ENCODE assay signal across 8 cellular contexts in the genomic region with DNA sequence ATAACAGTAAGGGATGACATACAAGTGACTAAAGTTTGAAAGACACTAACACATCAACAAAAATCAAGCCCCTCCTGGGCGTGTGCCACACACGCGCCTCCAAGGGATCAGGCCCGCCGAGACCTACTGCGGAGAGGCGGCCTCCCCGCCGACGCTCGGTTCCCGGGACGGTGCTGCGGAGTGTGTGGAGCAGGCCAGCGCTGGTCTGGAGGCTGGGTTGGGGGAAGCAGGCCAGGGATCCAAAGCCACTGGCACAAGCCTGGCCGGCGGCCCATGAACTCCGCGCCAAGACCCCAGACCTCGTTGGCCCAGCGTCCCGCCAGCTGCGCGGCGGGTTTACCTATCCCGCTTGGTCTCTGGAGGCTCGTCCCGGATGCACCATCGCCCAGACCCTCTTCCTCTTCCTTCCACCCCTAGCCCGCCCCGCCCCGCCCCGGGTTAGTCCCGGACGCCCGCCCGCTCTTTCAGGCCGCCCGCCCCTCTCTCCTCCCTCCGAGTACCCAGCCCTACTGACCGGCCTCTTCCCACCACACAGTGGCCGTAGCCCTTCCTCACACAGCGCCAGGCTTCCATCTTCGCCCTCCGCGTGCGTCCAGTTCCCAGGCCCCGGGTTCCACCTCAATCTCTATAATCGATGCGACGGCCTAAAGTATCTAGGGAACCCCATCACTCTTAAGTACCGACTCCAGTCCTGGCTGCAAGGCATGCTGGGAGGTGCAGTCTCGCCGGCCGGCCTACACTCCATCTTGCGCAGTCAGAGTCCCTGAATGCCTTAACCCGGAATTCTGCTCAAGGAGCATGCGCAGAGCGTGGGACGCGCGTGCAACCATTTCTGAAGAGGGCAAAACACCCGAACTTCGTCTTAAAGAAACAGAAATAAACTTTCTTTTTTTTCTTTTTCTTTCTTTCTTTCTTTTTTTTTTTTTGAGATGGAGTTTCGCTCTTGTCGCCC. TPM values are rescaled to one million over a fixed set of nuclear protein-coding genes. Genes with fewer than 3 reads are reported as not detected.
A peak's percentile ranks its signal among the peaks of the same experiment; 100 is the strongest.
DNase-seq lines count a peak whose midpoint lies in the region; ATAC-seq and TF ChIP-seq lines count a peak whose summit lies in the region.

Gene ANGEL2 (minus strand): TSS at position 769 of the 952 bp plus-strand sequence. CDS start 196 bp downstream, at position 573.

- H3K4me1 ChIP-seq in mucosa of rectum (ENCODE audit: control insufficient read depth in 2 of 2, insufficient read depth in 2 of 2, low read length in 2 of 2) = peaks cover 0 to 3% of the 10 kb centered on the region in 2 donors

- H3K27me3 Mint-ChIP-seq in activated T-cell treated with anti-CD3 and anti-CD28 coated beads, Interleukin-2, amount 50 U/mL, for 24 hours = no peaks in the 10 kb centered on the region

- H3K9ac ChIP-seq in mucosa of rectum (ENCODE audit: low read depth in 1 of 2, low read length in 2 of 2) = peak within 1 kb of the TSS; percentile 83 to 90

- H3K4me3 Mint-ChIP-seq in activated T-cell treated with anti-CD3 and anti-CD28 coated beads, Interleukin-2, amount 50 U/mL, for 24 hours = peak within 1 kb of the TSS; percentile 99

- H3K9me3 Mint-ChIP-seq in activated T-cell treated with anti-CD3 and anti-CD28 coated beads, Interleukin-2, amount 50 U/mL, for 24 hours = no peaks in the 10 kb centered on the region

- H3K36me3 Mint-ChIP-seq in activated T-cell treated with anti-CD3 and anti-CD28 coated beads, Interleukin-2, amount 50 U/mL, for 24 hours (ENCODE audit: low read depth) = peaks cover 47% of the 10 kb centered on the region

- peak; percentile 55 for TF ChIP-seq POLR2A in erythroblast (IDR thresholded peaks at IDR 0.05; ENCODE audit: low read length)

- H3K27ac ChIP-seq in mucosa of rectum (ENCODE audit: low read depth in 2 of 2, low read length in 2 of 2) = peak within 1 kb of the TSS; percentile 83 to 92

- in situ Hi-C loops in KBM-7 (cut with MboI; ENCODE audit: low pct_unique_long_range_greater_than_20kb, low sequenced_read_pairs) = no loop called here

- DNase-seq in DMS153 treated with DMSO at 0.1 percent for 48 hours (lab: John Stamatoyannopoulos, UW; ENCODE audit: unreplicated experiment) = peak; percentile 99
- peak; percentile 97 for DNase-seq in KBM-7
- peak; percentile 94 for DNase-seq in activated T-cell treated with anti-CD3 and anti-CD28 coated beads, Interleukin-2, amount 50 U/mL, for 24 hours
- DNase-seq in erythroblast (lab: John Stamatoyannopoulos, UW) = peak; percentile 98
- DNase-seq in stimulated activated CD8-positive, alpha-beta memory T cell treated with anti-CD3 and anti-CD28 coated beads, Interleukin-4, amount 100 ng/mL, for 48 hours = peak; percentile 95

- peak; percentile 95 for ATAC-seq in GM21717 (IDR thresholded peaks at IDR 0.05; ENCODE audit: unreplicated experiment)

- peak within 1 kb of the TSS; percentile 100 for H3K27ac Mint-ChIP-seq in activated T-cell treated with anti-CD3 and anti-CD28 coated beads, Interleukin-2, amount 50 U/mL, for 24 hours

- H3K36me3 ChIP-seq in mucosa of rectum (ENCODE audit: control insufficient read depth in 2 of 2, insufficient read depth in 2 of 2, low read length in 2 of 2) = peaks cover 0 to 10% of the 10 kb centered on the region in 2 donors

- H3K4me1 Mint-ChIP-seq in activated T-cell treated with anti-CD3 and anti-CD28 coated beads, Interleukin-2, amount 50 U/mL, for 24 hours (ENCODE audit: low read depth) = peaks cover 32% of the 10 kb centered on the region

- H3K9me3 ChIP-seq in mucosa of rectum (ENCODE audit: control insufficient read depth in 2 of 2, low read length in 2 of 2) = no peaks in the 10 kb centered on the region

- H3K4me3 ChIP-seq in mucosa of rectum (ENCODE audit: low read length in 2 of 2) = peak within 1 kb of the TSS; percentile 88 to 93

- no peaks in the 10 kb centered on the region for H3K27me3 ChIP-seq in mucosa of rectum (ENCODE audit: control insufficient read depth in 2 of 2, insufficient read depth in 2 of 2, low read length in 2 of 2)

TF ChIP-seq in PFSK-1, 5 proteins besides CTCF, POLR2A, EP300 and RAD21:
- peak; percentile 69; the same call in 1 of the 2 replicates for TF ChIP-seq TAF1 (IDR thresholded peaks at IDR 0.05; ENCODE audit: borderline replicate concordance, insufficient read depth, low read length)
- peak; percentile 95 for TF ChIP-seq POLR2AphosphoS5 (IDR thresholded peaks at IDR 0.05; ENCODE audit: low read depth, low read length)
- TF ChIP-seq FOXP2 (optimal IDR thresholded peaks at IDR 0.05; ENCODE audit: borderline replicate concordance, extremely low read depth, extremely low read length, insufficient read depth) = peak; percentile 25
- TF ChIP-seq, protein P1, sequence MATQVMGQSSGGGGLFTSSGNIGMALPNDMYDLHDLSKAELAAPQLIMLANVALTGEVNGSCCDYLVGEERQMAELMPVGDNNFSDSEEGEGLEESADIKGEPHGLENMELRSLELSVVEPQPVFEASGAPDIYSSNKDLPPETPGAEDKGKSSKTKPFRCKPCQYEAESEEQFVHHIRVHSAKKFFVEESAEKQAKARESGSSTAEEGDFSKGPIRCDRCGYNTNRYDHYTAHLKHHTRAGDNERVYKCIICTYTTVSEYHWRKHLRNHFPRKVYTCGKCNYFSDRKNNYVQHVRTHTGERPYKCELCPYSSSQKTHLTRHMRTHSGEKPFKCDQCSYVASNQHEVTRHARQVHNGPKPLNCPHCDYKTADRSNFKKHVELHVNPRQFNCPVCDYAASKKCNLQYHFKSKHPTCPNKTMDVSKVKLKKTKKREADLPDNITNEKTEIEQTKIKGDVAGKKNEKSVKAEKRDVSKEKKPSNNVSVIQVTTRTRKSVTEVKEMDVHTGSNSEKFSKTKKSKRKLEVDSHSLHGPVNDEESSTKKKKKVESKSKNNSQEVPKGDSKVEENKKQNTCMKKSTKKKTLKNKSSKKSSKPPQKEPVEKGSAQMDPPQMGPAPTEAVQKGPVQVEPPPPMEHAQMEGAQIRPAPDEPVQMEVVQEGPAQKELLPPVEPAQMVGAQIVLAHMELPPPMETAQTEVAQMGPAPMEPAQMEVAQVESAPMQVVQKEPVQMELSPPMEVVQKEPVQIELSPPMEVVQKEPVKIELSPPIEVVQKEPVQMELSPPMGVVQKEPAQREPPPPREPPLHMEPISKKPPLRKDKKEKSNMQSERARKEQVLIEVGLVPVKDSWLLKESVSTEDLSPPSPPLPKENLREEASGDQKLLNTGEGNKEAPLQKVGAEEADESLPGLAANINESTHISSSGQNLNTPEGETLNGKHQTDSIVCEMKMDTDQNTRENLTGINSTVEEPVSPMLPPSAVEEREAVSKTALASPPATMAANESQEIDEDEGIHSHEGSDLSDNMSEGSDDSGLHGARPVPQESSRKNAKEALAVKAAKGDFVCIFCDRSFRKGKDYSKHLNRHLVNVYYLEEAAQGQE (IDR thresholded peaks at IDR 0.05; ENCODE audit: insufficient read depth in 1 of 2, low read depth in 2 of 2, low read length in 2 of 2) = no peak
- TF ChIP-seq SIN3A (IDR thresholded peaks at IDR 0.05; ENCODE audit: borderline replicate concordance, insufficient read depth, low read length) = peak; percentile 2; the same call in 1 of the 2 replicates
TF ChIP-seq in PFSK-1: peak in this region for 4.

RNA-seq across cellular contexts. Expression of gene ANGEL2, which starts in this region (rescaled TPM):
- 11.9 TPM for polyA plus RNA-seq in PFSK-1 (2012; ENCODE audit: insufficient read length, low read depth)

Comparison
In these comparisons a context has a peak if more than half of its experiments do, and no peak if none do; other contexts are left out.
1. Peak in every context shown above with its lines: DNase-seq, ATAC-seq, H3K4me3 ChIP-seq and H3K27ac ChIP-seq.